ENCODE assay signal across 22 cellular contexts in genomic region chr1:22295396-22295795, GRCh38.
"Had no signal": no experiment of that assay in that cellular context is flagged by ENCODE, and none has a peak within 500 bp of the region (broad histone marks: within the 10 kb centered on the region; RNA-seq: fewer than 3 reads in every experiment).

No MANE protein-coding gene starts in this region.

- ATAC-seq: activated naive CD8-positive, alpha-beta T cell treated with anti-CD3 and anti-CD28 coated beads, Interleukin-2, amount 50 U/mL, for 24 hours; body of pancreas; gastroesophageal sphincter; WTC11 had no signal

- H3K4me3 ChIP-seq: adrenal gland, body of pancreas, esophagus squamous epithelium, gastroesophageal sphincter had no signal

- H3K27me3 ChIP-seq: adrenal gland, body of pancreas had no signal

- H3K27ac ChIP-seq: adrenal gland, body of pancreas, epithelial cell of prostate, esophagus squamous epithelium, gastroesophageal sphincter had no signal

- DNase-seq: activated CD4-positive, alpha-beta memory T cell treated with anti-CD3 and anti-CD28 coated beads, Interleukin-2, amount 10 ng/mL, durations not matched to agents 7 days and 5 days; activated CD4-positive, alpha-beta T cell treated with anti-CD3 and anti-CD28 coated beads for 1 hour; activated CD4-positive, alpha-beta T cell treated with anti-CD3 and anti-CD28 coated beads for 4 hours; activated CD4-positive, alpha-beta T cell treated with anti-CD3 and anti-CD28 coated beads, Interleukin-2, amount 10 ng/mL, durations not matched to agents 7 days and 5 days; activated CD4-positive, alpha-beta T cell treated with anti-CD3 and anti-CD28 coated beads, Interleukin-2, amount 50 U/mL, for 4 hours; activated CD8-positive, alpha-beta memory T cell treated with anti-CD3 and anti-CD28 coated beads, Interleukin-2, amount 50 U/mL, for 4 hours; activated effector memory CD4-positive, alpha-beta T cell treated with anti-CD3 and anti-CD28 coated beads, Interleukin-2, amount 50 U/mL, for 16 hours; activated naive CD4-positive, alpha-beta T cell treated with anti-CD3 and anti-CD28 coated beads for 36 hours; activated naive CD8-positive, alpha-beta T cell treated with anti-CD3 and anti-CD28 coated beads for 36 hours; activated naive CD8-positive, alpha-beta T cell treated with anti-CD3 and anti-CD28 coated beads, Interleukin-2, amount 50 U/mL, for 24 hours; activated T-cell treated with anti-CD3 and anti-CD28 coated beads, Interleukin-2, amount 50 U/mL, for 1 hour; activated T-cell treated with anti-CD3 and anti-CD28 coated beads, Interleukin-2, amount 50 U/mL, for 48 hours; amygdala; body of pancreas; caudate nucleus; effector CD8-positive, alpha-beta T cell; esophagus squamous epithelium; T-helper 2 cell had no signal

- H3K36me3 ChIP-seq: adrenal gland, esophagus squamous epithelium, gastroesophageal sphincter had no signal

- H3K4me1 ChIP-seq: gastroesophageal sphincter had no signal

- H3K9me3 ChIP-seq: adrenal gland, body of pancreas, esophagus squamous epithelium had no signal
